In the genomic region with DNA sequence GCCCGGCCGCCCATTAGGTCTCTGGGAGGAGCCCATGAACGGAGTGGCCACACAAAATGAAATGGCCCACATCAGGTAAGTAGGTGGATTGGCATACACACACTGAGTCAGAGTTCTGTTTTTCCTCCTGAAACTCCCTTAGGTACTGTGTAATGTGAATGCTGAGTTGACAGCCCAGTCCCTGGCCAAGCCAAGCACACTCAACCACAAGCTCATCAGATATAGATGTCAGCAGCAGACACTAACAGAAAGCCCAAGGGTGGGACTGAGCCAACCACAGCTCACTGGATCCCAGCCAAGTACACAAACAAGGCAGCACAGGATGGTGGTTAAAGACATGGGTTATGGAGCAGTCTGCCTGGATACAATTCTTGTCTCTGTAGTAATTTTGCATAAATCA, we compare ENCODE assay signal across 15 cellular contexts.
DNase-seq lines count a peak whose midpoint lies in the region; ATAC-seq and TF ChIP-seq lines count a peak whose summit lies in the region.
"Had no signal": no experiment of that assay in that cellular context is flagged by ENCODE, and none has a peak within 500 bp of the region (broad histone marks: within the 10 kb centered on the region; RNA-seq: fewer than 3 reads in every experiment).

No MANE protein-coding gene starts in this region.

- in situ Hi-C loops in brain microvascular endothelial cell (cut with HindIII; ENCODE audit: low pct_ligation_motif_present, low sequenced_read_pairs) = no loop called here

- H3K9me3 ChIP-seq in mesenchymal stem cell (ENCODE audit: control insufficient read depth, low read length) (no peaks in the 10 kb centered on the region), Peyer's patch (no peaks in the 10 kb centered on the region)

- H3K4me1 ChIP-seq in mesenchymal stem cell (ENCODE audit: control insufficient read depth, insufficient read depth, low read depth, low read length) = peaks cover 2% of the 10 kb centered on the region
- H3K4me1 ChIP-seq in Peyer's patch = no peaks in the 10 kb centered on the region
- H3K4me1 ChIP-seq: neural progenitor cell had no signal

- no peak overlapping the region for H3K4me2 ChIP-seq in mesenchymal stem cell (ENCODE audit: low read length, poor library complexity, severe bottlenecking)
- H3K4me2 ChIP-seq: neural progenitor cell had no signal

- TF ChIP-seq POLR2A in Peyer's patch (IDR thresholded peaks at IDR 0.05) = no peak

- DNase-seq in GDM1 (lab: John Stamatoyannopoulos, UW) (peak; percentile 75), Kasumi-1 (lab: John Stamatoyannopoulos, UW) (peak; percentile 60 to 67), brain microvascular endothelial cell (peak; percentile 75), mesenchymal stem cell (peak; percentile 86), Peyer's patch (no peak), RKO (ENCODE audit: low spot score) (no peak)
- DNase-seq in activated CD8-positive, alpha-beta memory T cell treated with anti-CD3 and anti-CD28 coated beads, Interleukin-2, amount 50 U/mL, for 48 hours = no peak
- DNase-seq: activated T-cell treated with anti-CD3 and anti-CD28 coated beads, Interleukin-2, amount 50 U/mL, for 72 hours; COR-L47; HCEC 1CT; NCI-H446 treated with DMSO at 0.1 percent for 48 hours; T-helper 9 cell had no signal

- H3K23ac ChIP-seq in mesenchymal stem cell (ENCODE audit: low read length in 2 of 2) = no peak overlapping the region

- no peak overlapping the region for H3K9ac ChIP-seq in mesenchymal stem cell (ENCODE audit: low read length)
- H3K9ac ChIP-seq: neural progenitor cell had no signal

- no peak overlapping the region for H3K4me3 ChIP-seq in brain microvascular endothelial cell (ENCODE audit: low read depth, low read length)
- no peak overlapping the region for H3K4me3 ChIP-seq in mesenchymal stem cell (ENCODE audit: insufficient read depth in 1 of 2, low read depth in 1 of 2, low read length in 2 of 2)
- H3K4me3 ChIP-seq in Peyer's patch = no peak overlapping the region
- H3K4me3 ChIP-seq: coronary artery, neural progenitor cell had no signal

- H3K18ac ChIP-seq in mesenchymal stem cell (ENCODE audit: low read depth in 1 of 2, low read length in 2 of 2) = peak overlapping the region; percentile 26 to 54

- H3K27me3 ChIP-seq in brain microvascular endothelial cell (replicated peaks) (no peaks in the 10 kb centered on the region), mesenchymal stem cell (ENCODE audit: control insufficient read depth in 1 of 2, insufficient read depth in 1 of 2, low read length in 2 of 2) (no peaks in the 10 kb centered on the region), Peyer's patch (no peaks in the 10 kb centered on the region)
- H3K27me3 ChIP-seq: neural progenitor cell had no signal

- no peaks in the 10 kb centered on the region for H3K79me1 ChIP-seq in mesenchymal stem cell (replicated peaks; ENCODE audit: low read length, poor library complexity, severe bottlenecking)

- no peak overlapping the region for H2BK120ac ChIP-seq in mesenchymal stem cell (ENCODE audit: low read depth, low read length)

- H2BK15ac ChIP-seq in mesenchymal stem cell (ENCODE audit: low read depth, poor library complexity, severe bottlenecking) = no peak overlapping the region

- no peak overlapping the region for H3K14ac ChIP-seq in mesenchymal stem cell (ENCODE audit: low read length in 2 of 2)

- no peak overlapping the region for H4K8ac ChIP-seq in mesenchymal stem cell (ENCODE audit: low read length)

- no peak for TF ChIP-seq CTCF in brain microvascular endothelial cell (IDR thresholded peaks at IDR 0.05; ENCODE audit: low read depth, low read length, missing control alignments)
- TF ChIP-seq CTCF in Peyer's patch (IDR thresholded peaks at IDR 0.05) = no peak

- H2AK5ac ChIP-seq in mesenchymal stem cell (ENCODE audit: low read length, severe bottlenecking) = no peak overlapping the region

- WGBS in mesenchymal stem cell = 69% methylated on average over 3 of the region's 3 CpGs

- no peak overlapping the region for H3K4ac ChIP-seq in mesenchymal stem cell (ENCODE audit: low read depth in 1 of 2, low read length in 2 of 2)

- no peak overlapping the region for H4K91ac ChIP-seq in mesenchymal stem cell (ENCODE audit: low read length)

- H3K27ac ChIP-seq in brain microvascular endothelial cell (no peak overlapping the region), mesenchymal stem cell (ENCODE audit: low read length, poor library complexity, severe bottlenecking) (no peak overlapping the region), Peyer's patch (no peak overlapping the region)
- H3K27ac ChIP-seq: coronary artery, neural progenitor cell had no signal

- no peak overlapping the region for H2AFZ ChIP-seq in mesenchymal stem cell (ENCODE audit: low read depth, low read length)
- H2AFZ ChIP-seq: neural progenitor cell had no signal

- H2BK12ac ChIP-seq in mesenchymal stem cell (ENCODE audit: low read length in 2 of 2) = peak overlapping the region in 1 of 2 experiments; percentile 24

- H3K36me3 ChIP-seq in brain microvascular endothelial cell (replicated peaks) (no peaks in the 10 kb centered on the region), mesenchymal stem cell (ENCODE audit: control insufficient read depth in 1 of 2, insufficient read depth in 2 of 2, low read depth in 1 of 2, low read length in 2 of 2) (no peaks in the 10 kb centered on the region), Peyer's patch (no peaks in the 10 kb centered on the region)
- H3K36me3 ChIP-seq: neural progenitor cell had no signal

- no peak for ATAC-seq in GM21529 (IDR thresholded peaks at IDR 0.05; ENCODE audit: unreplicated experiment)

- no peak overlapping the region for H2BK5ac ChIP-seq in mesenchymal stem cell (ENCODE audit: low read depth, low read length, poor library complexity, severe bottlenecking)

Comparison
In these comparisons a context has a peak if more than half of its experiments do, and no peak if none do; other contexts are left out.
1. DNase-seq: peak in GDM1 (single experiment), Kasumi-1 (2 of 2), brain microvascular endothelial cell (single experiment) and mesenchymal stem cell (single experiment); none in Peyer's patch (0 of 3), RKO (single experiment) and activated CD8-positive, alpha-beta memory T cell treated with anti-CD3 and anti-CD28 coated beads, Interleukin-2, amount 50 U/mL, for 48 hours (single experiment).